8 cellular contexts compared by ENCODE assay signal in the genomic region with DNA sequence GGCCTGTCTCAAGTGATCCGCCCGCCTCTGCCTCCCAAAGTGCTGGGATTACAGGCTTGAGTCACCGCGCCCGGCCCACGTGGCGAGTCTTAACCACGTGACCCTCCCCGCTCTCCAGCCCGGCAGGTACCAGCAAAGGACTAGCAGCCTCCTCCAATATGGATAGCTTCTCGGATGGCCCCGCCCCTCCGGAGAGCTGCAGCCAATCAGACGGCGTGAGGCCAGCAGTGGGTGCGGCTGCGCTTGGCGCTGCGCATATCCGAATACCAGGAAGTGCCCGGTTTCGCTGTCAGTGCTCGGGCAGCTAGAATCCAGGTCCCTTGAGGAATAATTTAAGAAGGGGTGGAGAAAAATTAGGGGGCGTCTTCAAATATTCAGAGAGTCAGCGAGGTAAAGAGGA. TPM values are rescaled to one million over a fixed set of nuclear protein-coding genes. Genes with fewer than 3 reads are reported as not detected.
DNase-seq lines count a peak whose midpoint lies in the region; ATAC-seq and TF ChIP-seq lines count a peak whose summit lies in the region.

No MANE protein-coding gene starts in this region.

- H3K4me3 ChIP-seq in SU-DHL-6 (ENCODE audit: insufficient read depth, low read length, poor library complexity, severe bottlenecking), result peak overlapping the region; percentile 26
- peak overlapping the region; percentile 35 to 51 for H3K4me3 ChIP-seq in right atrium auricular region
- H3K4me3 ChIP-seq in rectal smooth muscle tissue (ENCODE audit: low read length), result peak overlapping the region; percentile 77
- peak overlapping the region; percentile 46 for H3K4me3 ChIP-seq in urinary bladder (ENCODE audit: low read depth, low read length)

- H3K9me3 ChIP-seq in SU-DHL-6 (ENCODE audit: insufficient read depth, low read length) (no peaks in the 10 kb centered on the region), right atrium auricular region (no peaks in the 10 kb centered on the region)

- H3K4me1 ChIP-seq in right atrium auricular region, result peaks cover 0 to 21% of the 10 kb centered on the region in 2 donors
- peaks cover 11% of the 10 kb centered on the region for H3K4me1 ChIP-seq in rectal smooth muscle tissue (ENCODE audit: control insufficient read depth, insufficient read depth, low read length)
- no peaks in the 10 kb centered on the region for H3K4me1 ChIP-seq in urinary bladder (ENCODE audit: insufficient read depth)

- WGBS in urinary bladder, result 3% methylated on average over 25 of the region's 25 CpGs

- peak; percentile 51 for DNase-seq in 8988T
- DNase-seq in amniotic epithelial cell (ENCODE audit: low read depth), result peak; percentile 96
- DNase-seq in right atrium auricular region (ENCODE audit: low spot score), result peak; percentile 95

- peak overlapping the region; percentile 11; the same call in 1 of the 2 replicates for H3K9ac ChIP-seq in SU-DHL-6 (ENCODE audit: low read length)
- peak overlapping the region; percentile 56 for H3K9ac ChIP-seq in rectal smooth muscle tissue (ENCODE audit: low read length)

- H3K27ac ChIP-seq in SU-DHL-6 (ENCODE audit: low read depth, low read length), result no peak overlapping the region
- peak overlapping the region in 1 of 2 donors; percentile 32 for H3K27ac ChIP-seq in right atrium auricular region
- peak overlapping the region; percentile 64 for H3K27ac ChIP-seq in rectal smooth muscle tissue (ENCODE audit: low read depth, low read length)
- H3K27ac ChIP-seq in urinary bladder (ENCODE audit: low read depth), result no peak overlapping the region

- no peaks in the 10 kb centered on the region for H3K79me2 ChIP-seq in SU-DHL-6 (ENCODE audit: insufficient read depth, low read length)

- no peaks in the 10 kb centered on the region for H3K9me2 ChIP-seq in SU-DHL-6 (replicated peaks; ENCODE audit: insufficient read depth, low read length)

- peak overlapping the region; percentile 61 for H2AFZ ChIP-seq in SU-DHL-6 (ENCODE audit: low read depth, low read length, severe bottlenecking)

- ATAC-seq in GM18909 (IDR thresholded peaks at IDR 0.05; ENCODE audit: poor library complexity, unreplicated experiment), result peak; percentile 95
- peak; percentile 80 for ATAC-seq in HG03378 (IDR thresholded peaks at IDR 0.05; ENCODE audit: unreplicated experiment)

- TF ChIP-seq CTCF in SU-DHL-6 (IDR thresholded peaks at IDR 0.05; ENCODE audit: insufficient read depth, low read length, poor library complexity, severe bottlenecking) (no peak), right atrium auricular region (IDR thresholded peaks at IDR 0.05) (no peak)

- H3K27me3 ChIP-seq in SU-DHL-6 (ENCODE audit: low read length), result no peaks in the 10 kb centered on the region
- H3K27me3 ChIP-seq in right atrium auricular region, result no peaks in the 10 kb centered on the region
- no peaks in the 10 kb centered on the region for H3K27me3 ChIP-seq in rectal smooth muscle tissue (ENCODE audit: control insufficient read depth, insufficient read depth, low read length)

- H3F3A ChIP-seq in SU-DHL-6 (ENCODE audit: insufficient read depth), result peaks cover 9% of the 10 kb centered on the region; the same call in 1 of the 2 replicates

- H3K36me3 ChIP-seq in SU-DHL-6 (ENCODE audit: low read length), result no peaks in the 10 kb centered on the region
- H3K36me3 ChIP-seq in right atrium auricular region, result no peaks in the 10 kb centered on the region
- H3K36me3 ChIP-seq in rectal smooth muscle tissue (ENCODE audit: control insufficient read depth, insufficient read depth, low read length), result no peaks in the 10 kb centered on the region
- no peaks in the 10 kb centered on the region for H3K36me3 ChIP-seq in urinary bladder (ENCODE audit: insufficient read depth)

- peak overlapping the region; percentile 45 for H3K4me2 ChIP-seq in SU-DHL-6 (ENCODE audit: low read depth, low read length, poor library complexity, severe bottlenecking)

- no peaks in the 10 kb centered on the region for H4K20me1 ChIP-seq in SU-DHL-6 (ENCODE audit: low read depth, low read length)

RNA-seq across cellular contexts. Expression of a gene that starts 14.7 kb away (rescaled TPM):
- total RNA-seq in right atrium auricular region (10 to 100 TPM; 14.8 to 27.3 TPM), urinary bladder (20.1 TPM)
- 22.6 TPM for polyA plus RNA-seq in urinary bladder

Comparison
In these comparisons a context has a peak if more than half of its experiments do, and no peak if none do; other contexts are left out.
1. H3K4me3 ChIP-seq: peak in every context shown above with its lines; median percentile 77 in rectal smooth muscle tissue; 46 in urinary bladder; 43 in right atrium auricular region; 26 in SU-DHL-6.